ENCODE assay signal across 14 cellular contexts in the genomic region with DNA sequence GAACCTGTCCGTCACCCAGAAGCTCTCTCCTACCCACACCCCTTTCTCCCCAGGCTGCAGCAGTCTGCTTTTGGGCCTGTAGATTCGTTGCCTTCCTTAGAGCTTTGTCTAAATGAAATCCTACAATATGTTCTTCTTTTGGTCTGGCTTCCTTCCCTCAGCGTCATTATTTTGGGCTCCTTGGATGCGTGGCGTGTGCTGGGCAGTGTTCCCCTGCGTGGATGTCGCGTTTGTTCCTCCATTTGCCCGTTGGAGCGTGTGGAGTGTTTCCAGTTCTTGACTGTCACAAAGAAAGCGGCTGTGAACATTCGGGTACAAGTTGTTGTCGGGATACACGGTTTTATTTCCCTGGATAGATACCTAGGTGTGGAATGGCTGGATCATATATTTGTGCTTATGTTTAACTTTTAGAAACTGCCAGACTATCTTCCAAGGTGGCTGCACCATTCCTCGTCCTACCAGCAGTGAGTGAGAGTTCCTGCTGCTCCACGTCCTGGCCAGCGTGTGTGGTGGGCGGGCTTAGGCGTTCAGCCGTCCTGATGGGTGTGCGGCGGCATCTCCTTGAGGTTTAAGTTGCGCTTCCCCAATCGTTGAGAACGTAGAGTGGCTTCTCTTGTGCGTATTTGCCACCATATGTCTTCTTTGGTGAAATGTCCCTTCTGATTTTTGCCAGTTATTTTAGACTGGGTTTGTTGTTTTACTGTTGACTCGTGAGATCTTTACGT. TPM values are rescaled to one million over a fixed set of nuclear protein-coding genes. Genes with fewer than 3 reads are reported as not detected.
DNase-seq lines count a peak whose midpoint lies in the region; ATAC-seq and TF ChIP-seq lines count a peak whose summit lies in the region.
"Had no signal": no experiment of that assay in that cellular context is flagged by ENCODE, and none has a peak within 500 bp of the region (broad histone marks: within the 10 kb centered on the region; RNA-seq: fewer than 3 reads in every experiment).

No MANE protein-coding gene starts in this region.

- CTCF ChIA-PET in T-cell (lab: Charles Lee) (no interaction called here), PC-3 (lab: Charles Lee) (no interaction called here)

- H3K36me3 Mint-ChIP-seq in activated T-cell treated with anti-CD3 and anti-CD28 coated beads, Interleukin-2, amount 50 U/mL, for 24 hours (ENCODE audit: low read depth): peaks cover 10% of the 10 kb centered on the region
- peaks cover 10% of the 10 kb centered on the region for H3K36me3 Mint-ChIP-seq in T-cell

- no peaks in the 10 kb centered on the region for H3K9me3 Mint-ChIP-seq in activated T-cell treated with anti-CD3 and anti-CD28 coated beads, Interleukin-2, amount 50 U/mL, for 24 hours
- H3K9me3 Mint-ChIP-seq in T-cell: peaks cover 0 to 5% (median 3%) of the 10 kb centered on the region in 3 donors

- H4K20me1 ChIP-seq in PC-3 (ENCODE audit: low read length): peaks cover 66% of the 10 kb centered on the region

- H3K4me2 ChIP-seq in PC-3 (ENCODE audit: low read length): no peak overlapping the region

- H3K79me2 ChIP-seq in PC-3 (ENCODE audit: low read length): peaks cover 99% of the 10 kb centered on the region

- no peak overlapping the region for H3K9ac ChIP-seq in PC-3 (ENCODE audit: low read length)

- ATAC-seq in T-cell (replicated peaks in 1 of 4): no peak
- ATAC-seq in PC-3: no peak
- ATAC-seq: HCT116, left colon had no signal

- peaks cover 3% of the 10 kb centered on the region; the same call in 1 of the 2 replicates for H3K36me3 ChIP-seq in PC-3 (ENCODE audit: low read depth, low read length)
- H3K36me3 ChIP-seq: uterus had no signal

- peaks cover 63% of the 10 kb centered on the region for H3K4me1 Mint-ChIP-seq in activated T-cell treated with anti-CD3 and anti-CD28 coated beads, Interleukin-2, amount 50 U/mL, for 24 hours (ENCODE audit: low read depth)
- H3K4me1 Mint-ChIP-seq in T-cell: peaks cover 58 to 69% (median 61%) of the 10 kb centered on the region in 3 donors

- no peak overlapping the region for H3K27ac ChIP-seq in PC-3 (ENCODE audit: low read length)
- H3K27ac ChIP-seq: uterus had no signal

- H3K27me3 ChIP-seq in PC-3 (ENCODE audit: low read length): no peaks in the 10 kb centered on the region
- H3K27me3 ChIP-seq: uterus had no signal

- no peak overlapping the region for H3K4me3 ChIP-seq in PC-3 (ENCODE audit: low read length)
- H3K4me3 ChIP-seq: uterus had no signal

- intact Hi-C loops in posterior cingulate gyrus (cut with DNase I): no loop called here
- intact Hi-C loops in PC-3 (cut with micrococcal nuclease): no loop called here

- no peaks in the 10 kb centered on the region for H3K27me3 Mint-ChIP-seq in activated T-cell treated with anti-CD3 and anti-CD28 coated beads, Interleukin-2, amount 50 U/mL, for 24 hours
- no peaks in the 10 kb centered on the region for H3K27me3 Mint-ChIP-seq in T-cell

- H3F3A ChIP-seq in PC-3 (ENCODE audit: low read length, unreplicated experiment): peaks cover 8% of the 10 kb centered on the region

- no peak overlapping the region for H3K4me3 Mint-ChIP-seq in activated T-cell treated with anti-CD3 and anti-CD28 coated beads, Interleukin-2, amount 50 U/mL, for 24 hours
- peak overlapping the region in 2 of 3 donors; percentile 26 to 63 for H3K4me3 Mint-ChIP-seq in T-cell

- POLR2A ChIA-PET in T-cell (lab: Charles Lee) (no interaction called here), PC-3 (lab: Charles Lee; ENCODE audit: unreplicated experiment) (no interaction called here)

- no peaks in the 10 kb centered on the region for H3K9me2 ChIP-seq in PC-3 (replicated peaks; ENCODE audit: low read length)

- no peaks in the 10 kb centered on the region for H3K9me3 ChIP-seq in PC-3 (ENCODE audit: low read length)
- H3K9me3 ChIP-seq: uterus had no signal

- no TSS peak for BruUV-seq in PC-3 (replicated peaks; lab: Mats Ljungman, UMichigan)

- H3K4me1 ChIP-seq in PC-3 (ENCODE audit: insufficient read depth, low read length): peaks cover 3% of the 10 kb centered on the region; the same call in 1 of the 2 replicates

- no peak for DNase-seq in activated T-cell treated with anti-CD3 and anti-CD28 coated beads, Interleukin-2, amount 50 U/mL, for 24 hours
- no peak for DNase-seq in activated T-cell treated with anti-CD3 and anti-CD28 coated beads, Interleukin-2, amount 50 U/mL, for 48 hours
- DNase-seq in T-cell (no peak), globus pallidus (ENCODE audit: low spot score) (peak; percentile 65), posterior cingulate gyrus (peak in 9 of 10 donors; percentile 33 to 95 (median 65)), RKO (ENCODE audit: low spot score) (no peak), PC-3 (no peak), NCI-H2227 treated with DMSO at 0.1 percent for 48 hours (lab: John Stamatoyannopoulos, UW) (no peak)
- DNase-seq: amniotic stem cell, IMR-90, left colon, NCI-H1694 treated with DMSO at 0.1 percent for 48 hours, uterus had no signal

- no peak for TF ChIP-seq CTCF in PC-3 (conservative IDR thresholded peaks at IDR 0.05; ENCODE audit: low read depth, low read length)

- no peak overlapping the region for H2AFZ ChIP-seq in PC-3 (ENCODE audit: low read length)

- H3K27ac Mint-ChIP-seq in activated T-cell treated with anti-CD3 and anti-CD28 coated beads, Interleukin-2, amount 50 U/mL, for 24 hours: peak overlapping the region; percentile 91
- peak overlapping the region; percentile 83 to 85 for H3K27ac Mint-ChIP-seq in T-cell

RNA-seq across cellular contexts. Expression of gene SKI, which starts 31.7 kb away (rescaled TPM):
- total RNA-seq in T-cell: 100 to 1,000 TPM; 137 to 299 (median 157) TPM
- 28.3 and 61.7 TPM in 2 replicates for total RNA-seq in PC-3 (2014; rRNA removed)

Comparison
In these comparisons a context has a peak if more than half of its experiments do, and no peak if none do; other contexts are left out.
1. DNase-seq: peak in globus pallidus (single experiment) and posterior cingulate gyrus (9 of 10); none in activated T-cell treated with anti-CD3 and anti-CD28 coated beads, Interleukin-2, amount 50 U/mL, for 24 hours (single experiment), activated T-cell treated with anti-CD3 and anti-CD28 coated beads, Interleukin-2, amount 50 U/mL, for 48 hours (0 of 2), T-cell (0 of 34), RKO (single experiment), PC-3 (single experiment) and NCI-H2227 treated with DMSO at 0.1 percent for 48 hours (single experiment).